In genomic region chr2:61995515-61995914, GRCh38 we compare ENCODE assay signal across 12 cellular contexts.
A peak's percentile ranks its signal among the peaks of the same experiment; 100 is the strongest.
DNase-seq lines count a peak whose midpoint lies in the region; ATAC-seq and TF ChIP-seq lines count a peak whose summit lies in the region.
"Had no signal": no experiment of that assay in that cellular context is flagged by ENCODE, and none has a peak within 500 bp of the region (broad histone marks: within the 10 kb centered on the region; RNA-seq: fewer than 3 reads in every experiment).

No MANE protein-coding gene starts in this region.

- no peaks in the 10 kb centered on the region for H3K9me3 Mint-ChIP-seq in natural killer cell
- H3K9me3 Mint-ChIP-seq in activated naive CD8-positive, alpha-beta T cell treated with anti-CD3 and anti-CD28 coated beads, Interleukin-2, amount 50 U/mL, for 24 hours = no peaks in the 10 kb centered on the region
- H3K9me3 Mint-ChIP-seq: activated T-cell treated with anti-CD3 and anti-CD28 coated beads, Interleukin-2, amount 50 U/mL, for 4 hours; endodermal cell had no signal

- H3K36me3 Mint-ChIP-seq in natural killer cell = no peaks in the 10 kb centered on the region
- H3K36me3 Mint-ChIP-seq in activated naive CD8-positive, alpha-beta T cell treated with anti-CD3 and anti-CD28 coated beads, Interleukin-2, amount 50 U/mL, for 24 hours (ENCODE audit: low read depth) = no peaks in the 10 kb centered on the region

- no peak for DNase-seq in left ventricle myocardium superior
- DNase-seq in natural killer cell = no peak
- no peak for DNase-seq in NCI-H2171 treated with DMSO at 0.1 percent for 48 hours (lab: John Stamatoyannopoulos, UW)
- DNase-seq in kidney glomerular epithelial cell (lab: John Stamatoyannopoulos, UW) = no peak
- DNase-seq in activated naive CD8-positive, alpha-beta T cell treated with anti-CD3 and anti-CD28 coated beads, Interleukin-2, amount 50 U/mL, for 24 hours = no peak
- DNase-seq: activated T-cell treated with anti-CD3 and anti-CD28 coated beads, Interleukin-2, amount 50 U/mL, for 4 hours; body of pancreas; endodermal cell; stomach had no signal

- peaks cover 0 to 6% of the 10 kb centered on the region in 2 donors for H3K4me1 Mint-ChIP-seq in natural killer cell
- no peaks in the 10 kb centered on the region for H3K4me1 Mint-ChIP-seq in activated naive CD8-positive, alpha-beta T cell treated with anti-CD3 and anti-CD28 coated beads, Interleukin-2, amount 50 U/mL, for 24 hours

- no peak for TF ChIP-seq CTCF in natural killer cell (IDR thresholded peaks at IDR 0.05)

- no peak overlapping the region for H3K4me3 Mint-ChIP-seq in natural killer cell
- no peak overlapping the region for H3K4me3 Mint-ChIP-seq in activated naive CD8-positive, alpha-beta T cell treated with anti-CD3 and anti-CD28 coated beads, Interleukin-2, amount 50 U/mL, for 24 hours
- H3K4me3 Mint-ChIP-seq: activated T-cell treated with anti-CD3 and anti-CD28 coated beads, Interleukin-2, amount 50 U/mL, for 4 hours; endodermal cell had no signal

- no peaks in the 10 kb centered on the region for H3K27me3 Mint-ChIP-seq in natural killer cell (ENCODE audit: low read depth in 2 of 2)
- no peaks in the 10 kb centered on the region for H3K27me3 Mint-ChIP-seq in activated naive CD8-positive, alpha-beta T cell treated with anti-CD3 and anti-CD28 coated beads, Interleukin-2, amount 50 U/mL, for 24 hours

- intact Hi-C loops in left ventricle myocardium superior (cut with micrococcal nuclease) (no loop called here), natural killer cell (cut with micrococcal nuclease) (no loop called here)

- ATAC-seq in GM19043 (IDR thresholded peaks at IDR 0.05; ENCODE audit: low read depth, unreplicated experiment) = peak; percentile 79
- peak; percentile 41 for ATAC-seq in HG02588 (IDR thresholded peaks at IDR 0.05; ENCODE audit: unreplicated experiment)
- ATAC-seq in HG03439 (IDR thresholded peaks at IDR 0.05; ENCODE audit: unreplicated experiment) = peak; percentile 71
- peak; percentile 83 for ATAC-seq in left ventricle myocardium superior
- no peak for ATAC-seq in natural killer cell
- ATAC-seq in activated naive CD8-positive, alpha-beta T cell treated with anti-CD3 and anti-CD28 coated beads, Interleukin-2, amount 50 U/mL, for 24 hours = no peak
- ATAC-seq: activated T-cell treated with anti-CD3 and anti-CD28 coated beads, Interleukin-2, amount 50 U/mL, for 4 hours; body of pancreas had no signal

- no peak overlapping the region for H3K27ac Mint-ChIP-seq in natural killer cell
- H3K27ac Mint-ChIP-seq in activated naive CD8-positive, alpha-beta T cell treated with anti-CD3 and anti-CD28 coated beads, Interleukin-2, amount 50 U/mL, for 24 hours = no peak overlapping the region
- H3K27ac Mint-ChIP-seq: endodermal cell had no signal

Comparison
In these comparisons a context has a peak if more than half of its experiments do, and no peak if none do; other contexts are left out.
1. ATAC-seq: peak in GM19043 (single experiment), HG02588 (single experiment), HG03439 (single experiment) and left ventricle myocardium superior (single experiment); none in natural killer cell (0 of 3) and activated naive CD8-positive, alpha-beta T cell treated with anti-CD3 and anti-CD28 coated beads, Interleukin-2, amount 50 U/mL, for 24 hours (single experiment).